Comparison of ENCODE assay signal across 12 cellular contexts in genomic region chr2:136019304-136019703, GRCh38. TPM values are rescaled to one million over a fixed set of nuclear protein-coding genes. Genes with fewer than 3 reads are reported as not detected.
DNase-seq lines count a peak whose midpoint lies in the region; ATAC-seq lines count a peak whose summit lies in the region.
"Had no signal": no experiment of that assay in that cellular context is flagged by ENCODE, and none has a peak within 500 bp of the region (broad histone marks: within the 10 kb centered on the region; RNA-seq: fewer than 3 reads in every experiment).

No MANE protein-coding gene starts in this region.

- ATAC-seq in GM18508 (IDR thresholded peaks at IDR 0.05; ENCODE audit: insufficient read depth, unreplicated experiment) = peak; percentile 60
- ATAC-seq in GM21576 (IDR thresholded peaks at IDR 0.05; ENCODE audit: unreplicated experiment) = peak; percentile 67
- peak; percentile 72 for ATAC-seq in HG03442 (IDR thresholded peaks at IDR 0.05; ENCODE audit: unreplicated experiment)

- DNase-seq in left kidney (ENCODE audit: low read depth, low spot score) (peak; percentile 63), hypothalamus (lab: John Stamatoyannopoulos, UW) (no peak), cerebellum (ENCODE audit: low spot score) (no peak), HPDE6-E6E7 (ENCODE audit: extremely low spot score) (no peak)
- no peak for DNase-seq in activated CD4-positive, alpha-beta T cell treated with anti-CD3 and anti-CD28 coated beads for 48 hours
- DNase-seq: activated CD4-positive, alpha-beta T cell treated with anti-CD3 and anti-CD28 coated beads, Interleukin-2, amount 50 U/mL, for 4 hours; DMS 273 treated with DMSO at 0.1 percent for 48 hours; NCI-H1417 treated with DMSO at 0.1 percent for 48 hours; RPMI8226 had no signal

RNA-seq across cellular contexts. Expression of gene DARS1, which starts 33.9 kb away (rescaled TPM):
- total RNA-seq in cerebellum = 57.9 TPM
